Comparison of ENCODE assay signal across 11 cellular contexts in genomic region chr9:4690144-4690543, GRCh38. TPM values are rescaled to one million over a fixed set of nuclear protein-coding genes. Genes with fewer than 3 reads are reported as not detected.
DNase-seq lines count a peak whose midpoint lies in the region; ATAC-seq and TF ChIP-seq lines count a peak whose summit lies in the region.
"Had no signal": no experiment of that assay in that cellular context is flagged by ENCODE, and none has a peak within 500 bp of the region (broad histone marks: within the 10 kb centered on the region; RNA-seq: fewer than 3 reads in every experiment).

No MANE protein-coding gene starts in this region.

- intact Hi-C loops in CD4-positive, alpha-beta memory T cell (cut with micrococcal nuclease): no loop called here
- intact Hi-C loops in Caco-2 (cut with micrococcal nuclease; ENCODE audit: unreplicated experiment) (no loop called here), lower leg skin (cut with DNase I; ENCODE audit: low total_unique reads) (no loop called here)

- peaks cover 35 to 55% of the 10 kb centered on the region in 2 donors for H3K36me3 Mint-ChIP-seq in CD4-positive, alpha-beta memory T cell
- peaks cover 59% of the 10 kb centered on the region for H3K36me3 Mint-ChIP-seq in activated T-helper 17 cell treated with anti-CD3 and anti-CD28 coated beads, Interleukin-2, amount 50 U/mL, for 72 hours (ENCODE audit: low read depth)
- H3K36me3 Mint-ChIP-seq in Caco-2 (ENCODE audit: insufficient read depth, unreplicated experiment): no peaks in the 10 kb centered on the region

- ATAC-seq in GM19438 (IDR thresholded peaks at IDR 0.05; ENCODE audit: low read depth, unreplicated experiment): peak; percentile 49
- ATAC-seq in HG02981 (IDR thresholded peaks at IDR 0.05; ENCODE audit: unreplicated experiment): peak; percentile 58
- ATAC-seq in activated T-helper 17 cell treated with anti-CD3 and anti-CD28 coated beads, Interleukin-2, amount 50 U/mL, for 72 hours (replicated peaks): peak; percentile 13
- ATAC-seq: mucosa of descending colon had no signal

- H3K4me1 Mint-ChIP-seq in CD4-positive, alpha-beta memory T cell: peaks cover 28 to 33% (median 31%) of the 10 kb centered on the region in 4 donors
- peaks cover 24% of the 10 kb centered on the region for H3K4me1 Mint-ChIP-seq in activated T-helper 17 cell treated with anti-CD3 and anti-CD28 coated beads, Interleukin-2, amount 50 U/mL, for 72 hours
- H3K4me1 Mint-ChIP-seq in Caco-2 (ENCODE audit: low read depth, unreplicated experiment): no peaks in the 10 kb centered on the region

- 91% methylated on average over 4 of the region's 4 CpGs for WGBS in lower leg skin, 2 donors

- no peak for TF ChIP-seq POLR2A in lower leg skin (IDR thresholded peaks at IDR 0.05)

- no peak for TF ChIP-seq CTCF in Caco-2 (IDR thresholded peaks at IDR 0.05; ENCODE audit: insufficient read depth in 1 of 2, low read depth in 1 of 2, low read length in 1 of 2, severe bottlenecking in 1 of 2, unreplicated experiment in 1 of 2)
- no peak for TF ChIP-seq CTCF in lower leg skin (IDR thresholded peaks at IDR 0.05)

- POLR2A ChIA-PET in CD4-positive, alpha-beta memory T cell (lab: Charles Lee; ENCODE audit: partially characterized antibody): no interaction called here
- POLR2A ChIA-PET in Caco-2 (lab: Charles Lee): no interaction called here

- no peak overlapping the region for H3K4me3 ChIP-seq in CD4-positive, alpha-beta memory T cell (ENCODE audit: low read length in 2 of 2)
- H3K4me3 ChIP-seq in Caco-2 (ENCODE audit: low read depth, low read length) (no peak overlapping the region), lower leg skin (ENCODE audit: low read depth, poor library complexity, severe bottlenecking) (no peak overlapping the region)
- H3K4me3 ChIP-seq: mucosa of descending colon had no signal

- no peaks in the 10 kb centered on the region for H3K9me3 ChIP-seq in CD4-positive, alpha-beta memory T cell (ENCODE audit: control insufficient read depth in 1 of 2, low read length in 2 of 2)
- no peaks in the 10 kb centered on the region for H3K9me3 ChIP-seq in Caco-2
- H3K9me3 ChIP-seq: mucosa of descending colon had no signal

- CTCF ChIA-PET in CD4-positive, alpha-beta memory T cell (lab: Charles Lee; ENCODE audit: partially characterized antibody): no interaction called here
- CTCF ChIA-PET in Caco-2 (lab: Charles Lee): no interaction called here

- no peak overlapping the region for H3K4me3 Mint-ChIP-seq in CD4-positive, alpha-beta memory T cell
- peak overlapping the region; percentile 50 for H3K4me3 Mint-ChIP-seq in activated T-helper 17 cell treated with anti-CD3 and anti-CD28 coated beads, Interleukin-2, amount 50 U/mL, for 72 hours
- no peak overlapping the region for H3K4me3 Mint-ChIP-seq in Caco-2 (ENCODE audit: unreplicated experiment)
- H3K4me3 Mint-ChIP-seq: B cell, IgD-negative memory B cell had no signal

- peak overlapping the region in 6 of 7 donors; percentile 6 to 65 (median 30) for H3K27ac Mint-ChIP-seq in CD4-positive, alpha-beta memory T cell
- peak overlapping the region; percentile 61 for H3K27ac Mint-ChIP-seq in activated T-helper 17 cell treated with anti-CD3 and anti-CD28 coated beads, Interleukin-2, amount 50 U/mL, for 72 hours
- H3K27ac Mint-ChIP-seq in Caco-2 (ENCODE audit: unreplicated experiment): no peak overlapping the region
- H3K27ac Mint-ChIP-seq: B cell, IgD-negative memory B cell had no signal

- no peaks in the 10 kb centered on the region for H3K27me3 ChIP-seq in CD4-positive, alpha-beta memory T cell (ENCODE audit: insufficient read depth, low read length)
- no peaks in the 10 kb centered on the region for H3K27me3 ChIP-seq in Caco-2 (replicated peaks; ENCODE audit: control insufficient read depth, insufficient read depth, low read length)

- H3K36me3 ChIP-seq in CD4-positive, alpha-beta memory T cell (ENCODE audit: insufficient read depth, low read length): peaks cover 18% of the 10 kb centered on the region
- H3K36me3 ChIP-seq in Caco-2 (ENCODE audit: control insufficient read depth, insufficient read depth, low read length): 0 out of 2 replicates have a peak, but pooled peaks cover 1% of the 10 kb centered on the region

- H3K9me3 Mint-ChIP-seq in CD4-positive, alpha-beta memory T cell: no peaks in the 10 kb centered on the region
- H3K9me3 Mint-ChIP-seq in activated T-helper 17 cell treated with anti-CD3 and anti-CD28 coated beads, Interleukin-2, amount 50 U/mL, for 72 hours: no peaks in the 10 kb centered on the region
- no peaks in the 10 kb centered on the region for H3K9me3 Mint-ChIP-seq in Caco-2 (ENCODE audit: unreplicated experiment)
- H3K9me3 Mint-ChIP-seq: IgD-negative memory B cell had no signal

- peaks cover 25% of the 10 kb centered on the region for H3K4me1 ChIP-seq in CD4-positive, alpha-beta memory T cell (ENCODE audit: insufficient read depth, low read length)
- no peaks in the 10 kb centered on the region for H3K4me1 ChIP-seq in Caco-2

- H3K27ac ChIP-seq in CD4-positive, alpha-beta memory T cell (ENCODE audit: low read depth, low read length): no peak overlapping the region

- DNase-seq in CD4-positive, alpha-beta memory T cell: no peak
- DNase-seq in Caco-2: no peak
- no peak for DNase-seq in lower leg skin (ENCODE audit: low spot score in 2 of 2)
- DNase-seq in stimulated activated CD4-positive, alpha-beta T cell treated with anti-CD3 and anti-CD28 coated beads, Interleukin-1b, Interleukin-23, amount 100 ng/mL, for 48 hours: no peak
- DNase-seq in hypothalamus (lab: John Stamatoyannopoulos, UW): no peak
- DNase-seq: mucosa of descending colon had no signal

- BruUV-seq in Caco-2 (replicated peaks; lab: Mats Ljungman, UMichigan): no TSS peak

- H3K27me3 Mint-ChIP-seq in CD4-positive, alpha-beta memory T cell: no peaks in the 10 kb centered on the region
- no peaks in the 10 kb centered on the region for H3K27me3 Mint-ChIP-seq in activated T-helper 17 cell treated with anti-CD3 and anti-CD28 coated beads, Interleukin-2, amount 50 U/mL, for 72 hours
- no peaks in the 10 kb centered on the region for H3K27me3 Mint-ChIP-seq in Caco-2 (ENCODE audit: insufficient read depth, unreplicated experiment)
- H3K27me3 Mint-ChIP-seq: B cell, IgD-negative memory B cell had no signal

RNA-seq across cellular contexts. Expression of gene CDC37L1, which starts 10.8 kb away (rescaled TPM):
- total RNA-seq in CD4-positive, alpha-beta memory T cell: 10 to 100 TPM; 27.2 to 27.8 TPM
- 10 to 100 TPM; 15.8 to 17.8 TPM for polyA plus RNA-seq in CD4-positive, alpha-beta memory T cell
- 10 to 100 TPM in 1 of 2 donors, 1 to 10 TPM in 1; 9.3 to 11.0 TPM for total RNA-seq in activated T-helper 17 cell treated with anti-CD3 and anti-CD28 coated beads, Interleukin-2, amount 50 U/mL, for 72 hours
- total RNA-seq in Caco-2 (2022) (8.7 and 9.3 TPM in 2 replicates), lower leg skin (10 to 100 TPM; 15.5 to 32.5 (median 25.8) TPM)

RNA-seq across cellular contexts. Expression of gene SPATA6L, which starts 23.9 kb away (rescaled TPM):
- total RNA-seq in CD4-positive, alpha-beta memory T cell: 1 to 10 TPM; 1.9 to 3.4 TPM
- not detected for polyA plus RNA-seq in CD4-positive, alpha-beta memory T cell
- total RNA-seq in activated T-helper 17 cell treated with anti-CD3 and anti-CD28 coated beads, Interleukin-2, amount 50 U/mL, for 72 hours: 1 to 10 TPM in 1 of 2 donors, under 1 TPM in 1; 0.84 to 1.6 TPM
- 1.4 and 2.4 TPM in 2 replicates for total RNA-seq in Caco-2 (2022)
- 1 to 10 TPM; 1.3 to 3.5 (median 2.3) TPM for total RNA-seq in lower leg skin
- polyA plus RNA-seq: IgD-negative memory B cell had no signal

RNA-seq across cellular contexts. Expression of gene PLPP6, which starts 28.1 kb away (rescaled TPM):
- total RNA-seq in CD4-positive, alpha-beta memory T cell: 10 to 100 TPM; 23.3 to 23.8 TPM
- polyA plus RNA-seq in CD4-positive, alpha-beta memory T cell: 1 to 10 TPM; 3.2 to 6.6 TPM
- 1 to 10 TPM; 2.8 to 3.8 TPM for total RNA-seq in activated T-helper 17 cell treated with anti-CD3 and anti-CD28 coated beads, Interleukin-2, amount 50 U/mL, for 72 hours
- total RNA-seq in Caco-2 (2022) (6.7 and 7.2 TPM in 2 replicates), lower leg skin (10 to 100 TPM; 13.6 to 20.7 (median 17.7) TPM)

RNA-seq across cellular contexts. Expression of gene AK3, which starts 50.9 kb away (rescaled TPM):
- 10 to 100 TPM; 23.1 to 25.2 TPM for total RNA-seq in CD4-positive, alpha-beta memory T cell
- 10 to 100 TPM; 28.3 to 47.9 TPM for polyA plus RNA-seq in CD4-positive, alpha-beta memory T cell
- total RNA-seq in activated T-helper 17 cell treated with anti-CD3 and anti-CD28 coated beads, Interleukin-2, amount 50 U/mL, for 72 hours: 10 to 100 TPM; 28.5 to 31.2 TPM
- total RNA-seq in Caco-2 (2022) (31.9 and 32.0 TPM in 2 replicates), lower leg skin (100 to 1,000 TPM in 1 of 4 donors, 10 to 100 TPM in 3; 81.3 to 102 (median 92.9) TPM)
